25 cellular contexts compared by ENCODE assay signal in the genomic region with DNA sequence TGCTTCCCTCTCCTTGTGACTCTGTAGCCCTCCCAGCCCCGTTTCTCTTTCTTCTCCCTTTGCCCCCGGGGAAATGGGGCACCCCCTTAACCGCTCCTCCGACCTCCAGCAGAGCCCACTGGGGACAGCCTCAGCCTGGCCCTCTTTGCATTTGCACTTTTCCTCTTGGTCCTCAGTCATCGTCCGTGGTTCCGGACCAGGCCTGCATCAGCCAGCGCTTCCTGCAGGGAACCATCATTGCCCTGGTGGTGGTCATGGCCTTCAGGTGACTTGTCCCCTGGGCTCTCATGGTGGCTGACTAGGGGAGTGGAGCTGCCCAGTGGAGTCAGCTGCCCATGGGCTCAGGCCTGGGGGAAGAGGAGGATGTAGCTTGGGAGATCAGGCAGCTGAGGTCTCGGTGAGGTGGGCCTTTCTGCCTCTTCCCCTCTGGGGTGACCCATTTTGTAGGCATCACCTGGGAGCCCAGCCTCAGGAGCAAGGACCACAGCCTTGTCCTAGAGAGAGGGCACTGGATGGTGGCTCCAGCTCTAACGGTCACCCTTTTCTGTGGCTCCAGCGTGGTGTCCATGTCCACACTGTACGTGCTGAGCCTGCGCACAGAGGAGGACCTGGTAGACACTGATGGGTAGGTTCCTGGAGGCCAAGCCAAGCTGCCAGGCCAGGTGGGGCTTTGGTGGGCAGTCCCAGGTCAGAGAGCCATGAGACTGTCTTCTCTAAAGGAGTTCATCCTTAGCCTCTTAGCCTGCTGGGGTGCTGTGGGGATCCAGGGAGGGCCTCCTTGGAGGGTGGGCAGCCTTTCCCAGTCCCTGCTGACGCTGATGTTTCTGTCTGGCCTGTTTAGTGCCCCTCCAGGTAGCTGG. TPM values are rescaled to one million over a fixed set of nuclear protein-coding genes. Genes with fewer than 3 reads are reported as not detected.
DNase-seq lines count a peak whose midpoint lies in the region; ATAC-seq, FAIRE-seq and TF ChIP-seq lines count a peak whose summit lies in the region.
"Had no signal": no experiment of that assay in that cellular context is flagged by ENCODE, and none has a peak within 500 bp of the region (broad histone marks: within the 10 kb centered on the region; RNA-seq: fewer than 3 reads in every experiment).

No MANE protein-coding gene starts in this region.

- no peak overlapping the region for H3K4me2 ChIP-seq in mammary epithelial cell (ENCODE audit: insufficient read depth, low read depth, low read length)

- no peak overlapping the region for H3K4me3 Mint-ChIP-seq in stimulated activated effector memory CD8-positive, alpha-beta T cell treated with anti-CD3 and anti-CD28 coated beads, Interleukin-12 subunit alpha, Interleukin-12 subunit beta, amount 100 ng/mL, for 72 hours
- H3K4me3 Mint-ChIP-seq: B cell, HFFc6 had no signal

- no peak for TF ChIP-seq CTCF in kidney (IDR thresholded peaks at IDR 0.05; ENCODE audit: borderline replicate concordance, extremely low read depth, insufficient read depth)
- TF ChIP-seq CTCF in mammary epithelial cell (conservative IDR thresholded peaks at IDR 0.05 in 1 of 2, IDR thresholded peaks at IDR 0.05 in 1 of 2; ENCODE audit: extremely low read depth in 1 of 2, insufficient read depth in 1 of 2, low read depth in 1 of 2, low read length in 2 of 2) = no peak
- no peak for TF ChIP-seq CTCF in breast epithelium (IDR thresholded peaks at IDR 0.05)

- BruUV-seq in mammary epithelial cell (replicated peaks; lab: Mats Ljungman, UMichigan) = no TSS peak

- H3K9me3 ChIP-seq in kidney (ENCODE audit: control insufficient read depth in 1 of 2, low read length in 2 of 2) (no peaks in the 10 kb centered on the region), mammary epithelial cell (replicated peaks; ENCODE audit: insufficient read depth, low read length) (no peaks in the 10 kb centered on the region), breast epithelium (no peaks in the 10 kb centered on the region)

- peaks cover 31% of the 10 kb centered on the region for H3K36me3 Mint-ChIP-seq in stimulated activated effector memory CD8-positive, alpha-beta T cell treated with anti-CD3 and anti-CD28 coated beads, Interleukin-12 subunit alpha, Interleukin-12 subunit beta, amount 100 ng/mL, for 72 hours

- TF ChIP-seq POLR2A in breast epithelium (IDR thresholded peaks at IDR 0.05) = no peak

- H3K27me3 ChIP-seq in H7 (ENCODE audit: control insufficient read depth, insufficient read depth, low read length) (peaks cover 4% of the 10 kb centered on the region; the same call in 1 of the 2 replicates), mammary epithelial cell (ENCODE audit: insufficient read depth, low read length) (no peaks in the 10 kb centered on the region), breast epithelium (no peaks in the 10 kb centered on the region)

- no peak overlapping the region for H3K4me3 ChIP-seq in H7 (ENCODE audit: insufficient read depth, low read depth, low read length)
- no peak overlapping the region for H3K4me3 ChIP-seq in kidney (ENCODE audit: low read length in 2 of 2)
- H3K4me3 ChIP-seq in mammary epithelial cell (replicated peaks in 1 of 3; ENCODE audit: insufficient read depth in 1 of 3, low read depth in 2 of 3, low read length in 3 of 3) = no peak overlapping the region
- H3K4me3 ChIP-seq in breast epithelium = no peak overlapping the region

- no peak for FAIRE-seq in kidney (lab: Jason Lieb, UNC)
- FAIRE-seq: A204.1, D721Med, GM19239, H54 had no signal

- 94% methylated on average over 10 of the region's 14 CpGs for WGBS in mammary epithelial cell (ENCODE audit: low coverage, missing lambda C conversion rate)

- dilution Hi-C loops in mammary epithelial cell (cut with HindIII; ENCODE audit: low sequenced_read_pairs) = no loop called here

- ATAC-seq in Right ventricle myocardium inferior = no peak
- no peak for ATAC-seq in stimulated activated effector memory CD8-positive, alpha-beta T cell treated with anti-CD3 and anti-CD28 coated beads, Interleukin-12 subunit alpha, Interleukin-12 subunit beta, amount 100 ng/mL, for 72 hours
- ATAC-seq: Panc1 had no signal

- no peak overlapping the region for H2AFZ ChIP-seq in mammary epithelial cell (ENCODE audit: low read depth, low read length)

- H4K20me1 ChIP-seq in mammary epithelial cell (ENCODE audit: insufficient read depth, low read length) = no peaks in the 10 kb centered on the region

- H3K4me1 Mint-ChIP-seq in stimulated activated effector memory CD8-positive, alpha-beta T cell treated with anti-CD3 and anti-CD28 coated beads, Interleukin-12 subunit alpha, Interleukin-12 subunit beta, amount 100 ng/mL, for 72 hours = peaks cover 32% of the 10 kb centered on the region

- DNase-seq in Right ventricle myocardium inferior (ENCODE audit: missing footprints) = peak; percentile 70
- DNase-seq in cardiac septum (ENCODE audit: low spot score) = no peak
- DNase-seq in H7 = peak; percentile 54
- peak; percentile 54 for DNase-seq in kidney
- DNase-seq in stimulated activated effector memory CD8-positive, alpha-beta T cell treated with anti-CD3 and anti-CD28 coated beads, Interleukin-12 subunit alpha, Interleukin-12 subunit beta, amount 100 ng/mL, for 72 hours (ENCODE audit: low spot score in 2 of 2) = no peak
- DNase-seq in KBM-7 = no peak
- DNase-seq in mammary epithelial cell = no peak
- no peak for DNase-seq in breast epithelium (ENCODE audit: low spot score in 2 of 2)
- DNase-seq: DMS53, GDM1, HFFc6, Karpas-422, MV-4-11, NCI-H1105 treated with DMSO at 0.1 percent for 48 hours, NCI-H2081, NCI-H2171 treated with DMSO at 0.1 percent for 48 hours, NCI-H524 treated with DMSO at 0.1 percent for 48 hours, NCI-H82 had no signal

- H3K36me3 ChIP-seq in H7 (replicated peaks; ENCODE audit: control insufficient read depth, insufficient read depth, low read length) (peaks cover 2% of the 10 kb centered on the region; the same call in 1 of the 2 replicates), kidney (ENCODE audit: control insufficient read depth in 1 of 2, insufficient read depth in 2 of 2, low read length in 2 of 2) (peaks cover 0 to 6% of the 10 kb centered on the region in 2 donors), mammary epithelial cell (ENCODE audit: insufficient read depth, low read length) (no peaks in the 10 kb centered on the region), breast epithelium (no peaks in the 10 kb centered on the region)

- H3K79me2 ChIP-seq in mammary epithelial cell (ENCODE audit: insufficient read depth, low read length) = no peaks in the 10 kb centered on the region

- peak overlapping the region; percentile 77 for H3K27ac Mint-ChIP-seq in stimulated activated effector memory CD8-positive, alpha-beta T cell treated with anti-CD3 and anti-CD28 coated beads, Interleukin-12 subunit alpha, Interleukin-12 subunit beta, amount 100 ng/mL, for 72 hours
- H3K27ac Mint-ChIP-seq: B cell, HFFc6 had no signal

- in situ Hi-C loops in KBM-7 (cut with MboI; ENCODE audit: low pct_unique_long_range_greater_than_20kb, low sequenced_read_pairs) (no loop called here), mammary epithelial cell (cut with MboI; ENCODE audit: low sequenced_read_pairs in 2 of 2) (loop anchor here in 1 of 2 donors (25.0 kb wide), 2 partner anchors 282 to 932 kb away; partner anchors contain the start of genes BSCL2 and GNG3)

- H3K9me3 Mint-ChIP-seq in stimulated activated effector memory CD8-positive, alpha-beta T cell treated with anti-CD3 and anti-CD28 coated beads, Interleukin-12 subunit alpha, Interleukin-12 subunit beta, amount 100 ng/mL, for 72 hours = no peaks in the 10 kb centered on the region
- H3K9me3 Mint-ChIP-seq: HFFc6 had no signal

- peaks cover 0 to 2% of the 10 kb centered on the region in 2 donors for H3K4me1 ChIP-seq in kidney (ENCODE audit: control insufficient read depth in 1 of 2, insufficient read depth in 1 of 2, low read depth in 1 of 2, low read length in 2 of 2)
- peaks cover 16% of the 10 kb centered on the region for H3K4me1 ChIP-seq in mammary epithelial cell (ENCODE audit: insufficient read depth, low read length)
- no peaks in the 10 kb centered on the region for H3K4me1 ChIP-seq in breast epithelium

- H3K27ac ChIP-seq in kidney (ENCODE audit: low read depth in 2 of 2, low read length in 2 of 2) (no peak overlapping the region), mammary epithelial cell (ENCODE audit: insufficient read depth, low read depth, low read length) (no peak overlapping the region), breast epithelium (no peak overlapping the region)

- intact Hi-C loops in Right ventricle myocardium inferior (cut with DNase I) (no loop called here), cardiac septum (cut with DNase I) (no loop called here), kidney (cut with DNase I) (no loop called here), mammary epithelial cell (cut with micrococcal nuclease) (no loop called here), breast epithelium (cut with DNase I; ENCODE audit: low total_unique reads) (no loop called here)

- CTCF ChIA-PET in mammary epithelial cell (lab: Charles Lee; ENCODE audit: low non-redundant PET) = interaction anchor here (0.6 kb wide), 2 partner anchors 27 to 59 kb away, joined by 3 to 14 read pairs; no protein-coding TSS in a partner anchor

- no peak overlapping the region for H3K9ac ChIP-seq in kidney (ENCODE audit: low read length in 2 of 2)
- no peak overlapping the region for H3K9ac ChIP-seq in mammary epithelial cell (ENCODE audit: insufficient read depth, low read length)

RNA-seq across cellular contexts. Expression of gene TMEM258, which starts 12.5 kb away (rescaled TPM):
- 130 TPM for total RNA-seq in Right ventricle myocardium inferior
- total RNA-seq in cardiac septum = 97.1 TPM
- total RNA-seq in H7 (2014; rRNA removed; shearing (Covaris generic)) = 263 and 296 TPM in 2 replicates
- 92.1 TPM for total RNA-seq in kidney
- 228 TPM for polyA plus RNA-seq in kidney (ENCODE audit: insufficient read depth, low read depth, low replicate concordance)
- total RNA-seq in mammary epithelial cell = 10 to 100 TPM; 48.2 to 99.7 TPM
- 202 TPM for polyA plus RNA-seq in mammary epithelial cell
- 79.7 TPM for polyA minus RNA-seq in mammary epithelial cell
- total RNA-seq in breast epithelium = 10 to 100 TPM; 35.4 to 55.4 (median 35.7) TPM

RNA-seq across cellular contexts. Expression of gene FEN1, which starts 12.8 kb away (rescaled TPM):
- total RNA-seq in Right ventricle myocardium inferior (7.0 TPM), cardiac septum (5.8 TPM), kidney (8.8 TPM), mammary epithelial cell (10 to 100 TPM; 11.7 to 46.1 TPM), breast epithelium (1 to 10 TPM; 5.9 to 9.2 (median 8.5) TPM)
- 103 and 119 TPM in 2 replicates for total RNA-seq in H7 (2014; rRNA removed; shearing (Covaris generic))
- polyA plus RNA-seq in kidney (ENCODE audit: insufficient read depth, low read depth, low replicate concordance) (8.5 TPM), mammary epithelial cell (65.0 TPM)
- 96.1 TPM for polyA minus RNA-seq in mammary epithelial cell

RNA-seq across cellular contexts. Expression of gene MYRF, which starts 27.5 kb away (rescaled TPM):
- total RNA-seq in Right ventricle myocardium inferior = 0.30 TPM
- total RNA-seq in cardiac septum = 0.27 TPM
- total RNA-seq in H7 (2014; rRNA removed; shearing (Covaris generic)) = 3.6 and 4.2 TPM in 2 replicates
- 36.3 TPM for total RNA-seq in kidney
- 6.0 TPM for polyA plus RNA-seq in kidney (ENCODE audit: insufficient read depth, low read depth, low replicate concordance)
- under 1 TPM; under 0.01 to 0.26 TPM for total RNA-seq in mammary epithelial cell
- 0.16 TPM for polyA plus RNA-seq in mammary epithelial cell
- not detected for polyA minus RNA-seq in mammary epithelial cell
- 1 to 10 TPM in 1 of 3 donors, under 1 TPM in 2; 0.32 to 6.9 (median 0.66) TPM for total RNA-seq in breast epithelium

RNA-seq across cellular contexts. Expression of gene FADS1, which starts 36.9 kb away (rescaled TPM):
- total RNA-seq in Right ventricle myocardium inferior (25.7 TPM), cardiac septum (34.0 TPM), kidney (19.5 TPM), mammary epithelial cell (10 to 100 TPM; 32.9 to 38.8 TPM), breast epithelium (100 to 1,000 TPM in 1 of 3 donors, 10 to 100 TPM in 1, 1 to 10 TPM in 1; 8.8 to 112 (median 15.1) TPM)
- total RNA-seq in H7 (2014; rRNA removed; shearing (Covaris generic)) = 99.2 and 115 TPM in 2 replicates
- polyA plus RNA-seq in kidney (ENCODE audit: insufficient read depth, low read depth, low replicate concordance) (6.7 TPM), mammary epithelial cell (56.1 TPM)
- polyA minus RNA-seq in mammary epithelial cell = 31.0 TPM

RNA-seq across cellular contexts. Expression of gene FADS2, which starts 48.2 kb away (rescaled TPM):
- total RNA-seq in Right ventricle myocardium inferior (35.7 TPM), cardiac septum (25.8 TPM), kidney (49.2 TPM), mammary epithelial cell (100 to 1,000 TPM in 1 of 2 donors, 10 to 100 TPM in 1; 70.7 to 222 TPM), breast epithelium (10 to 100 TPM in 1 of 3 donors, 1 to 10 TPM in 2; 5.6 to 35.8 (median 7.5) TPM)
- total RNA-seq in H7 (2014; rRNA removed; shearing (Covaris generic)) = 176 and 225 TPM in 2 replicates
- polyA plus RNA-seq in kidney (ENCODE audit: insufficient read depth, low read depth, low replicate concordance) (9.8 TPM), mammary epithelial cell (314 TPM)
- polyA minus RNA-seq in mammary epithelial cell = 502 TPM
- total RNA-seq: HT-29 had no signal

Comparison
In these comparisons a context has a peak if more than half of its experiments do, and no peak if none do; other contexts are left out.
1. DNase-seq: peak in Right ventricle myocardium inferior (single experiment), H7 (single experiment) and kidney (single experiment); none in cardiac septum (single experiment), stimulated activated effector memory CD8-positive, alpha-beta T cell treated with anti-CD3 and anti-CD28 coated beads, Interleukin-12 subunit alpha, Interleukin-12 subunit beta, amount 100 ng/mL, for 72 hours (0 of 2), KBM-7 (single experiment), mammary epithelial cell (single experiment) and breast epithelium (0 of 2).